Comparison of ENCODE assay signal across 18 cellular contexts in the genomic region with DNA sequence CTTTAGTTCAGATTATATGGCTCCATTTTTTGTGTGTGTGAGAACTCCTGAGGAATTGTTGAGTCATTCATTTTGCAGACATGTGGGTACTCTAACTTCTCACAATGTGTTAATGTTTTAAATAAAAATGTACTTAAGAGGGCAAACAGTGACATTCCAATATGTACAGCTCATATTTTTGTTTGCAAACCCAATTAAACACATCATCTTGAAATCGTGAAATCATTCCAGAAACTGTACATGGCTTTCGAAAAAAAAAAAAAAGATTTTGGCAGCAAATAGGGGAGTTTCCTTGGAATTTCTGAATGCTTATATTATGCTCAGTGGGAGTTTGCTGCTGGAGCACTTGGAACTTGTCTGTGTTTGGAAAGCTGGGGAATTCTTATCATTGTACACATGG.
A peak's percentile ranks its signal among the peaks of the same experiment; 100 is the strongest.
DNase-seq lines count a peak whose midpoint lies in the region; ATAC-seq and TF ChIP-seq lines count a peak whose summit lies in the region.
"Had no signal": no experiment of that assay in that cellular context is flagged by ENCODE, and none has a peak within 500 bp of the region (broad histone marks: within the 10 kb centered on the region; RNA-seq: fewer than 3 reads in every experiment).

No MANE protein-coding gene starts in this region.

- H3K4me1 ChIP-seq in RWPE2 (ENCODE audit: insufficient read depth, poor library complexity, severe bottlenecking) (peaks cover 14% of the 10 kb centered on the region), fibroblast of lung (ENCODE audit: control insufficient read depth, extremely low read depth, insufficient read depth, low read length) (no peaks in the 10 kb centered on the region)

- no peak overlapping the region for H3K4me3 ChIP-seq in RWPE2 (ENCODE audit: severe bottlenecking)
- no peak overlapping the region for H3K4me3 ChIP-seq in fibroblast of lung (replicated peaks in 1 of 4; ENCODE audit: control extremely low read depth in 1 of 4, insufficient read depth in 1 of 4, low read depth in 3 of 4, low read length in 4 of 4)
- H3K4me3 ChIP-seq: heart right ventricle, sigmoid colon had no signal

- H3K4me3 Mint-ChIP-seq in osteocyte (ENCODE audit: unreplicated experiment): no peak overlapping the region
- H3K4me3 Mint-ChIP-seq in activated CD4-positive, alpha-beta memory T cell treated with anti-CD3 and anti-CD28 coated beads, Interleukin-2, amount 10 ng/mL, durations not matched to agents 7 days and 5 days: no peak overlapping the region
- H3K4me3 Mint-ChIP-seq: activated naive CD8-positive, alpha-beta T cell; CD8-positive, alpha-beta memory T cell; natural killer cell; T-cell had no signal

- no peak overlapping the region for H3K4me2 ChIP-seq in fibroblast of lung (ENCODE audit: extremely low read depth, insufficient read depth, low read length)

- H4K20me1 ChIP-seq in fibroblast of lung (ENCODE audit: control insufficient read depth, extremely low read depth, insufficient read depth, low read length): no peaks in the 10 kb centered on the region

- H3K9me3 ChIP-seq in RWPE2 (ENCODE audit: severe bottlenecking) (no peaks in the 10 kb centered on the region), fibroblast of lung (ENCODE audit: control insufficient read depth, insufficient read depth, low read depth, low read length) (no peaks in the 10 kb centered on the region)
- H3K9me3 ChIP-seq: heart right ventricle, sigmoid colon had no signal

- H3K27me3 ChIP-seq in RWPE2 (ENCODE audit: insufficient read depth, poor library complexity, severe bottlenecking): no peaks in the 10 kb centered on the region
- H3K27me3 ChIP-seq in fibroblast of lung (ENCODE audit: control insufficient read depth, insufficient read depth, low read length): no peaks in the 10 kb centered on the region
- H3K27me3 ChIP-seq: heart right ventricle, sigmoid colon had no signal

- H3K4me1 Mint-ChIP-seq in osteocyte (ENCODE audit: unreplicated experiment): peaks cover 18% of the 10 kb centered on the region
- no peaks in the 10 kb centered on the region for H3K4me1 Mint-ChIP-seq in activated CD4-positive, alpha-beta memory T cell treated with anti-CD3 and anti-CD28 coated beads, Interleukin-2, amount 10 ng/mL, durations not matched to agents 7 days and 5 days
- H3K4me1 Mint-ChIP-seq: CD8-positive, alpha-beta memory T cell; natural killer cell; T-cell had no signal

- CTCF ChIA-PET in activated CD4-positive, alpha-beta memory T cell treated with anti-CD3 and anti-CD28 coated beads, Interleukin-2, amount 10 ng/mL, durations not matched to agents 7 days and 5 days (lab: Charles Lee): no interaction called here

- H3K79me2 ChIP-seq in fibroblast of lung (ENCODE audit: control insufficient read depth, insufficient read depth, low read length): no peaks in the 10 kb centered on the region

- H3K36me3 ChIP-seq in RWPE2 (ENCODE audit: low read depth): no peaks in the 10 kb centered on the region
- no peaks in the 10 kb centered on the region for H3K36me3 ChIP-seq in fibroblast of lung (ENCODE audit: control insufficient read depth, insufficient read depth, low read length)
- H3K36me3 ChIP-seq: heart right ventricle, sigmoid colon had no signal

- no peaks in the 10 kb centered on the region for H3K27me3 Mint-ChIP-seq in osteocyte (ENCODE audit: unreplicated experiment)
- H3K27me3 Mint-ChIP-seq in activated CD4-positive, alpha-beta memory T cell treated with anti-CD3 and anti-CD28 coated beads, Interleukin-2, amount 10 ng/mL, durations not matched to agents 7 days and 5 days: no peaks in the 10 kb centered on the region
- H3K27me3 Mint-ChIP-seq: activated naive CD8-positive, alpha-beta T cell had no signal

- TF ChIP-seq CTCF in RWPE2 (IDR thresholded peaks at IDR 0.05; ENCODE audit: poor library complexity, severe bottlenecking): no peak
- TF ChIP-seq CTCF in fibroblast of lung (conservative IDR thresholded peaks at IDR 0.05 in 1 of 2, IDR thresholded peaks at IDR 0.05 in 1 of 2; ENCODE audit: low read depth in 1 of 2, low read length in 2 of 2): no peak
- no peak for TF ChIP-seq CTCF in osteocyte (IDR thresholded peaks at IDR 0.05)

- H3K9me3 Mint-ChIP-seq in osteocyte (ENCODE audit: unreplicated experiment): peaks cover 3% of the 10 kb centered on the region
- H3K9me3 Mint-ChIP-seq in activated CD4-positive, alpha-beta memory T cell treated with anti-CD3 and anti-CD28 coated beads, Interleukin-2, amount 10 ng/mL, durations not matched to agents 7 days and 5 days: peaks cover 2% of the 10 kb centered on the region
- H3K9me3 Mint-ChIP-seq: CD8-positive, alpha-beta memory T cell had no signal

- peak overlapping the region; percentile 41 for H3K27ac ChIP-seq in RWPE2 (ENCODE audit: poor library complexity, severe bottlenecking)
- H3K27ac ChIP-seq in fibroblast of lung (ENCODE audit: insufficient read depth, low read length): no peak overlapping the region
- H3K27ac ChIP-seq: heart right ventricle had no signal

- peak overlapping the region; percentile 74 for H3K27ac Mint-ChIP-seq in osteocyte (ENCODE audit: unreplicated experiment)
- H3K27ac Mint-ChIP-seq in activated CD4-positive, alpha-beta memory T cell treated with anti-CD3 and anti-CD28 coated beads, Interleukin-2, amount 10 ng/mL, durations not matched to agents 7 days and 5 days: no peak overlapping the region
- H3K27ac Mint-ChIP-seq: activated naive CD8-positive, alpha-beta T cell; CD8-positive, alpha-beta memory T cell; natural killer cell; T-cell had no signal

- DNase-seq in GM04504 (ENCODE audit: low read depth) (peak; percentile 55), RWPE2 (ENCODE audit: low spot score) (no peak), fibroblast of lung (ENCODE audit: low read depth in 2 of 2) (peak; percentile 89 to 96), osteocyte (ENCODE audit: extremely low spot score, unreplicated experiment) (no peak), OCI-M2 (lab: John Stamatoyannopoulos, UW; ENCODE audit: unreplicated experiment) (no peak)
- DNase-seq in activated CD4-positive, alpha-beta memory T cell treated with anti-CD3 and anti-CD28 coated beads, Interleukin-2, amount 10 ng/mL, durations not matched to agents 7 days and 5 days: no peak
- DNase-seq: activated CD4-positive, CD25-positive, alpha-beta regulatory T cell treated with anti-CD3 and anti-CD28 coated beads, Interleukin-2, amount 50 U/mL, for 72 hours; CD8-positive, alpha-beta memory T cell; heart right ventricle; left cardiac atrium; natural killer cell; NCI-H1436; NCI-H446 treated with DMSO at 0.1 percent for 48 hours; sigmoid colon; T-cell had no signal

- POLR2A ChIA-PET in activated CD4-positive, alpha-beta memory T cell treated with anti-CD3 and anti-CD28 coated beads, Interleukin-2, amount 10 ng/mL, durations not matched to agents 7 days and 5 days (lab: Charles Lee): no interaction called here

- no peak overlapping the region for H2AFZ ChIP-seq in fibroblast of lung (ENCODE audit: low read length)

- no peak overlapping the region for H3K9ac ChIP-seq in fibroblast of lung (ENCODE audit: insufficient read depth, low read length)

- no peaks in the 10 kb centered on the region for H3K36me3 Mint-ChIP-seq in osteocyte (ENCODE audit: unreplicated experiment)
- H3K36me3 Mint-ChIP-seq in activated CD4-positive, alpha-beta memory T cell treated with anti-CD3 and anti-CD28 coated beads, Interleukin-2, amount 10 ng/mL, durations not matched to agents 7 days and 5 days (ENCODE audit: low read depth): no peaks in the 10 kb centered on the region
- H3K36me3 Mint-ChIP-seq: activated naive CD8-positive, alpha-beta T cell; CD8-positive, alpha-beta memory T cell; natural killer cell; T-cell had no signal

- peak; percentile 89 for ATAC-seq in RWPE2 (ENCODE audit: low read depth)
- no peak for ATAC-seq in HG03378 (IDR thresholded peaks at IDR 0.05; ENCODE audit: unreplicated experiment)
- ATAC-seq in GM19035 (IDR thresholded peaks at IDR 0.05; ENCODE audit: unreplicated experiment): no peak
- ATAC-seq: T-cell had no signal

Comparison
In these comparisons a context has a peak if more than half of its experiments do, and no peak if none do; other contexts are left out.
1. DNase-seq: peak in GM04504 (single experiment) and fibroblast of lung (2 of 2); none in RWPE2 (single experiment), osteocyte (single experiment), activated CD4-positive, alpha-beta memory T cell treated with anti-CD3 and anti-CD28 coated beads, Interleukin-2, amount 10 ng/mL, durations not matched to agents 7 days and 5 days (single experiment) and OCI-M2 (single experiment).